ENCODE assay signal across 23 cellular contexts in genomic region chr6:37551867-37552266, GRCh38.
"Had no signal": no experiment of that assay in that cellular context is flagged by ENCODE, and none has a peak within 500 bp of the region (broad histone marks: within the 10 kb centered on the region; RNA-seq: fewer than 3 reads in every experiment).

No MANE protein-coding gene starts in this region.

- H3K27me3 ChIP-seq: breast epithelium had no signal

- H3K36me3 ChIP-seq: breast epithelium, gastroesophageal sphincter, left ventricle myocardium inferior, tibial artery had no signal

- ATAC-seq: gastroesophageal sphincter; natural killer cell; stimulated activated naive CD8-positive, alpha-beta T cell treated with anti-CD3 and anti-CD28 coated beads, Interleukin-15, amount 100 ng/mL, for 72 hours had no signal

- H3K36me3 Mint-ChIP-seq: activated naive CD8-positive, alpha-beta T cell; mesothelial cell of epicardium; natural killer cell had no signal

- H3K4me3 ChIP-seq: breast epithelium, gastroesophageal sphincter, left ventricle myocardium inferior, tibial artery had no signal

- H3K4me3 Mint-ChIP-seq: activated naive CD8-positive, alpha-beta T cell; activated T-cell treated with anti-CD3 and anti-CD28 coated beads, Interleukin-2, amount 50 U/mL, for 24 hours; endodermal cell; mesothelial cell of epicardium; natural killer cell; stimulated activated naive CD8-positive, alpha-beta T cell treated with anti-CD3 and anti-CD28 coated beads, Interleukin-15, amount 100 ng/mL, for 72 hours; T-helper 2 cell treated with Interferon-gamma antibody and Interleukin-4, amounts not matched to agents 5 μg/mL and 100 μg/mL, for 36 hours had no signal

- H3K9me3 ChIP-seq: breast epithelium, gastroesophageal sphincter, left ventricle myocardium inferior, tibial artery had no signal

- H3K4me1 ChIP-seq: breast epithelium had no signal

- H3K27me3 Mint-ChIP-seq: activated naive CD8-positive, alpha-beta T cell; activated T-cell treated with anti-CD3 and anti-CD28 coated beads, Interleukin-2, amount 50 U/mL, for 24 hours had no signal

- H3K27ac ChIP-seq: breast epithelium, epithelial cell of prostate, gastroesophageal sphincter, left ventricle myocardium inferior, tibial artery, VCaP had no signal

- DNase-seq: activated CD4-positive, alpha-beta T cell treated with anti-CD3 and anti-CD28 coated beads, Interleukin-2, amount 50 U/mL, for 1 hour; activated CD4-positive, CD25-positive, alpha-beta regulatory T cell treated with anti-CD3 and anti-CD28 coated beads, Interleukin-2, amount 50 U/mL, for 72 hours; activated naive CD4-positive, alpha-beta T cell; activated T-cell treated with anti-CD3 and anti-CD28 coated beads, Interleukin-2, amount 50 U/mL, for 24 hours; cerebellar nuclear complex; cortex of kidney; endodermal cell; head of caudate nucleus; hypothalamus; left ventricle myocardium inferior; natural killer cell; stimulated activated CD4-positive, alpha-beta T cell treated with anti-CD3 and anti-CD28 coated beads, Interleukin-4, amount 100 ng/mL, for 24 hours; stimulated activated naive CD8-positive, alpha-beta T cell treated with anti-CD3 and anti-CD28 coated beads, Interleukin-15, amount 100 ng/mL, for 72 hours; tibial artery had no signal

- H3K27ac Mint-ChIP-seq: activated naive CD8-positive, alpha-beta T cell; activated T-cell treated with anti-CD3 and anti-CD28 coated beads, Interleukin-2, amount 50 U/mL, for 24 hours; activated T-helper 2 cell treated with anti-CD3 and anti-CD28 coated beads, Interferon-gamma antibody, Interleukin-2, Interleukin-4, amounts not matched to agents 10 μg/mL and 5 μg/mL and 100 μg/mL, durations not matched to agents 14 hours and 24 hours and 36 hours; endodermal cell; mesothelial cell of epicardium; natural killer cell; progenitor cell of endocrine pancreas; stimulated activated naive CD8-positive, alpha-beta T cell treated with anti-CD3 and anti-CD28 coated beads, Interleukin-15, amount 100 ng/mL, for 72 hours; T-helper 2 cell treated with Interferon-gamma antibody and Interleukin-4, amounts not matched to agents 5 μg/mL and 100 μg/mL, for 36 hours had no signal

- H3K9me3 Mint-ChIP-seq: activated T-cell treated with anti-CD3 and anti-CD28 coated beads, Interleukin-2, amount 50 U/mL, for 24 hours; activated T-helper 2 cell treated with anti-CD3 and anti-CD28 coated beads, Interferon-gamma antibody, Interleukin-2, Interleukin-4, amounts not matched to agents 10 μg/mL and 5 μg/mL and 100 μg/mL, durations not matched to agents 14 hours and 24 hours and 36 hours; endodermal cell; mesothelial cell of epicardium; natural killer cell; stimulated activated naive CD8-positive, alpha-beta T cell treated with anti-CD3 and anti-CD28 coated beads, Interleukin-15, amount 100 ng/mL, for 72 hours; T-helper 2 cell treated with Interferon-gamma antibody and Interleukin-4, amounts not matched to agents 5 μg/mL and 100 μg/mL, for 36 hours had no signal
